Comparison of ENCODE assay signal across 21 cellular contexts in the genomic region with DNA sequence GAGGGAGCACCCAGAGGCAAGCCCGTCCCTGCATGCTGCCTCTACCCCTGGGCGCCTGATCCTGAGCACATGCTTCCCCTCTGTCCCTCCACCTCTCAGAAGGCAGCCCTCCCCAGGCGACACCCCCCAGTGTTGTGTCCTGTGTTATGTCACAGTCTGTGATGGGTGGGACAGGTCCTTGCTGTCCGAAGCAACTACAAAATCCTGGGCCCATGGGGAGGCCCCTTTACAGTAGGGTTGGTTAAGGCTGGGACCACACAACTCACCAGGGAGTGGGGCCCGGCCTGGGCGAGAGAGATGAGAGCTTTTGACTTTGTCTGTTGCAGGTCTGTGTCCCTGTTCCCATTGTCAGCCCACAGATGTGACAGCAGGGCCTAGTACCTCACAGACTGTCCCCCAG.
"Had no signal": no experiment of that assay in that cellular context is flagged by ENCODE, and none has a peak within 500 bp of the region (broad histone marks: within the 10 kb centered on the region; RNA-seq: fewer than 3 reads in every experiment).

No MANE protein-coding gene starts in this region.

- H3K4me3 ChIP-seq: colonic mucosa, heart left ventricle, lung, skin epidermis, tibial artery, upper lobe of left lung, vagina had no signal

- H3K36me3 ChIP-seq: colonic mucosa had no signal

- H3K27ac Mint-ChIP-seq: natural killer cell had no signal

- H3K27me3 ChIP-seq: colonic mucosa, heart left ventricle, tibial artery, upper lobe of left lung, vagina had no signal

- H3K4me1 Mint-ChIP-seq: natural killer cell, neural crest cell had no signal

- H3K9me3 ChIP-seq: colonic mucosa, heart left ventricle, tibial artery, upper lobe of left lung, vagina had no signal

- H3K4me3 Mint-ChIP-seq: natural killer cell, neural crest cell had no signal

- ATAC-seq: left colon, left ventricle myocardium superior, natural killer cell, sciatic nerve had no signal

- DNase-seq: colonic mucosa; dermis blood vessel endothelial cell; erythroblast; foreskin melanocyte; heart left ventricle; hippocampal formation; left colon; left ventricle myocardium superior; mesendoderm; natural killer cell; posterior cingulate gyrus; stimulated activated CD4-positive, alpha-beta T cell treated with anti-CD3 and anti-CD28 coated beads, Interleukin-2, amount 100 ng/mL, for 24 hours; stimulated activated CD4-positive, alpha-beta T cell treated with anti-CD3 and anti-CD28 coated beads, Interleukin-4, amount 100 ng/mL, for 4 hours; stimulated activated naive CD4-positive, alpha-beta T cell treated with Interleukin-2 at 50 U/mL for 16 hours; tibial artery; upper lobe of left lung had no signal

- H3K9me3 Mint-ChIP-seq: natural killer cell, neural crest cell had no signal

- H3K4me1 ChIP-seq: colonic mucosa, heart left ventricle, upper lobe of left lung had no signal

- H3K27ac ChIP-seq: colonic mucosa, heart left ventricle, tibial artery, upper lobe of left lung, vagina had no signal
